In the genomic region with DNA sequence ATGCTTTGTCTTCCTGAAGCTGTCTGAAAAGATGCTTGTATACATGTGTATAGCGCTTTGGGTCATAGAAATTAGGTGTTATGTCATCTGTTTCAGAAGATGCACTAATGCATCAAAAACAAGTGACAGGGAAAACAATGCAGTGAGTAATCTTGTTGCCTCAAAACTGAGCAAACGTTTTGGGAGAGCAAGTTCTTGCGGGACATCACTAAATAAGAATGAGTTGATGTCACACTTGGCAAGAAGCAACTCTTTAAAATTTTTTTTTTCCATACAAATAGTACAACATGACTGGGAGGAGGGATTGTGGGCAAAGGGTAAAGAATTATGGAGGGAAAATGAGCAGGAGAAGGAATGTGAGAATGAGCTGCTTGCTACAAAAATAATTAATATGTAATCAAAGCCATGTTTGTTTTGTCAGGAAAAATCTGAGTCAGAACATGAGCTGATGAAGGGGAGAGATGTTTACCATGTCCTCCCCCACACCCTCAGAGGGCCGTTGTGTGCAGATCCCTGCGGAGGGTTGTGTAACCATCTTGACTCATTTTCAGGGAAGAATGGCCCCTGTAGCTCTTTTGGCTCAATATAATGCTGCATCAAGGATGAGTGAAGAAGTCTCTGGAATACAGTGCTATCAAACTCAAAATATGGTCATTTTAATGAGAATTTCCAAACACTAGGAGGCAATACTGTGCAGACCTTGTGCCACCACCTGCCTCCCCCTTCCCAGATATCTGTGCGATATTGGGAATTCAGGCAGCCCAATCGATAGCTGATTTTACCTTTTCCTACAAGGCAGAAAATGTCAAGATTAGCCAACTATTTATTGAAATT, we compare ENCODE assay signal across 1 cellular context.
TF ChIP-seq lines count a peak whose summit lies in the region.

No MANE protein-coding gene starts in this region.

TF ChIP-seq in HepG2, 621 proteins besides CTCF, POLR2A, EP300 and RAD21 (continued from another document and continues in another):
- TF ChIP-seq HOXA9 (CRISPR knock-in tag; IDR thresholded peaks at IDR 0.05; ENCODE audit: borderline replicate concordance) (no peak), RBAK (CRISPR knock-in tag; IDR thresholded peaks at IDR 0.05) (no peak), ZKSCAN5 (CRISPR knock-in tag; IDR thresholded peaks at IDR 0.05) (no peak), ATM (IDR thresholded peaks at IDR 0.05; ENCODE audit: borderline replicate concordance) (no peak), ZNF891 (CRISPR knock-in tag; IDR thresholded peaks at IDR 0.05) (no peak), SNAPC5 (CRISPR knock-in tag; IDR thresholded peaks at IDR 0.05; ENCODE audit: borderline replicate concordance) (no peak), POLR2AphosphoS2 (IDR thresholded peaks at IDR 0.05; ENCODE audit: low read depth, low read length) (no peak), SPEN (CRISPR knock-in tag; IDR thresholded peaks at IDR 0.05; ENCODE audit: low read depth) (no peak), ZNF280D (CRISPR knock-in tag; IDR thresholded peaks at IDR 0.05) (0 out of 2 replicates have a peak, but pooled peaks have one; percentile 51), FOSL2 (CRISPR knock-in tag; IDR thresholded peaks at IDR 0.05) (peak; percentile 96), ZNF550 (CRISPR knock-in tag; IDR thresholded peaks at IDR 0.05; ENCODE audit: borderline replicate concordance) (no peak), MBNL3 (CRISPR knock-in tag; conservative IDR thresholded peaks at IDR 0.05) (no peak), ZNF546 (CRISPR knock-in tag; conservative IDR thresholded peaks at IDR 0.05) (no peak), MAZ (IDR thresholded peaks at IDR 0.05; ENCODE audit: borderline replicate concordance, low read depth, low read length) (no peak), MAZ (CRISPR knock-in tag; IDR thresholded peaks at IDR 0.05; ENCODE audit: low read depth) (no peak), ZNF841 (CRISPR knock-in tag; IDR thresholded peaks at IDR 0.05; ENCODE audit: borderline replicate concordance) (no peak), ZBTB7B (CRISPR knock-in tag; IDR thresholded peaks at IDR 0.05) (0 out of 2 replicates have a peak, but pooled peaks have one; percentile 45), ZNF563 (CRISPR knock-in tag; IDR thresholded peaks at IDR 0.05) (no peak), DZIP1 (CRISPR knock-in tag; IDR thresholded peaks at IDR 0.05) (no peak), ZNF790 (CRISPR knock-in tag; IDR thresholded peaks at IDR 0.05; ENCODE audit: borderline replicate concordance) (no peak), RARG (CRISPR knock-in tag; IDR thresholded peaks at IDR 0.05; ENCODE audit: low read depth) (no peak), PAF1 (CRISPR knock-in tag; IDR thresholded peaks at IDR 0.05) (no peak), HCFC1 (IDR thresholded peaks at IDR 0.05; ENCODE audit: low read depth, low read length) (no peak), SMAD9 (CRISPR knock-in tag; IDR thresholded peaks at IDR 0.05) (no peak), ZNF264 (CRISPR knock-in tag; IDR thresholded peaks at IDR 0.05) (no peak), NKX3-1 (CRISPR knock-in tag; IDR thresholded peaks at IDR 0.05) (no peak), ZNF224 (CRISPR knock-in tag; IDR thresholded peaks at IDR 0.05) (no peak), HNRNPUL1 (IDR thresholded peaks at IDR 0.05; ENCODE audit: low read depth, low read length) (no peak), FOXK2 (IDR thresholded peaks at IDR 0.05) (no peak), ZNF230 (CRISPR knock-in tag; IDR thresholded peaks at IDR 0.05) (no peak), TGIF2 (CRISPR knock-in tag; IDR thresholded peaks at IDR 0.05) (no peak), ISL2 (CRISPR knock-in tag; IDR thresholded peaks at IDR 0.05) (peak; percentile 57), REPIN1 (CRISPR knock-in tag; IDR thresholded peaks at IDR 0.05; ENCODE audit: borderline replicate concordance, low read depth) (no peak), ZNF724P (CRISPR knock-in tag; IDR thresholded peaks at IDR 0.05; ENCODE audit: borderline replicate concordance) (no peak), ZNF260 (CRISPR knock-in tag; IDR thresholded peaks at IDR 0.05; ENCODE audit: borderline replicate concordance, low read depth) (no peak), SETDB1 (CRISPR knock-in tag; IDR thresholded peaks at IDR 0.05; ENCODE audit: borderline replicate concordance) (no peak), ZNF772 (CRISPR knock-in tag; IDR thresholded peaks at IDR 0.05) (no peak), SP1 (IDR thresholded peaks at IDR 0.05) (no peak), SP1 (CRISPR knock-in tag; IDR thresholded peaks at IDR 0.05) (no peak), HNRNPLL (IDR thresholded peaks at IDR 0.05; ENCODE audit: low read depth, low read length, poor library complexity, severe bottlenecking) (no peak), ZZZ3 (CRISPR knock-in tag; IDR thresholded peaks at IDR 0.05; ENCODE audit: borderline replicate concordance) (no peak), ZNF20 (CRISPR knock-in tag; IDR thresholded peaks at IDR 0.05) (no peak), CENPT (CRISPR knock-in tag; IDR thresholded peaks at IDR 0.05; ENCODE audit: low read depth) (no peak)
- TF ChIP-seq, protein P1, sequence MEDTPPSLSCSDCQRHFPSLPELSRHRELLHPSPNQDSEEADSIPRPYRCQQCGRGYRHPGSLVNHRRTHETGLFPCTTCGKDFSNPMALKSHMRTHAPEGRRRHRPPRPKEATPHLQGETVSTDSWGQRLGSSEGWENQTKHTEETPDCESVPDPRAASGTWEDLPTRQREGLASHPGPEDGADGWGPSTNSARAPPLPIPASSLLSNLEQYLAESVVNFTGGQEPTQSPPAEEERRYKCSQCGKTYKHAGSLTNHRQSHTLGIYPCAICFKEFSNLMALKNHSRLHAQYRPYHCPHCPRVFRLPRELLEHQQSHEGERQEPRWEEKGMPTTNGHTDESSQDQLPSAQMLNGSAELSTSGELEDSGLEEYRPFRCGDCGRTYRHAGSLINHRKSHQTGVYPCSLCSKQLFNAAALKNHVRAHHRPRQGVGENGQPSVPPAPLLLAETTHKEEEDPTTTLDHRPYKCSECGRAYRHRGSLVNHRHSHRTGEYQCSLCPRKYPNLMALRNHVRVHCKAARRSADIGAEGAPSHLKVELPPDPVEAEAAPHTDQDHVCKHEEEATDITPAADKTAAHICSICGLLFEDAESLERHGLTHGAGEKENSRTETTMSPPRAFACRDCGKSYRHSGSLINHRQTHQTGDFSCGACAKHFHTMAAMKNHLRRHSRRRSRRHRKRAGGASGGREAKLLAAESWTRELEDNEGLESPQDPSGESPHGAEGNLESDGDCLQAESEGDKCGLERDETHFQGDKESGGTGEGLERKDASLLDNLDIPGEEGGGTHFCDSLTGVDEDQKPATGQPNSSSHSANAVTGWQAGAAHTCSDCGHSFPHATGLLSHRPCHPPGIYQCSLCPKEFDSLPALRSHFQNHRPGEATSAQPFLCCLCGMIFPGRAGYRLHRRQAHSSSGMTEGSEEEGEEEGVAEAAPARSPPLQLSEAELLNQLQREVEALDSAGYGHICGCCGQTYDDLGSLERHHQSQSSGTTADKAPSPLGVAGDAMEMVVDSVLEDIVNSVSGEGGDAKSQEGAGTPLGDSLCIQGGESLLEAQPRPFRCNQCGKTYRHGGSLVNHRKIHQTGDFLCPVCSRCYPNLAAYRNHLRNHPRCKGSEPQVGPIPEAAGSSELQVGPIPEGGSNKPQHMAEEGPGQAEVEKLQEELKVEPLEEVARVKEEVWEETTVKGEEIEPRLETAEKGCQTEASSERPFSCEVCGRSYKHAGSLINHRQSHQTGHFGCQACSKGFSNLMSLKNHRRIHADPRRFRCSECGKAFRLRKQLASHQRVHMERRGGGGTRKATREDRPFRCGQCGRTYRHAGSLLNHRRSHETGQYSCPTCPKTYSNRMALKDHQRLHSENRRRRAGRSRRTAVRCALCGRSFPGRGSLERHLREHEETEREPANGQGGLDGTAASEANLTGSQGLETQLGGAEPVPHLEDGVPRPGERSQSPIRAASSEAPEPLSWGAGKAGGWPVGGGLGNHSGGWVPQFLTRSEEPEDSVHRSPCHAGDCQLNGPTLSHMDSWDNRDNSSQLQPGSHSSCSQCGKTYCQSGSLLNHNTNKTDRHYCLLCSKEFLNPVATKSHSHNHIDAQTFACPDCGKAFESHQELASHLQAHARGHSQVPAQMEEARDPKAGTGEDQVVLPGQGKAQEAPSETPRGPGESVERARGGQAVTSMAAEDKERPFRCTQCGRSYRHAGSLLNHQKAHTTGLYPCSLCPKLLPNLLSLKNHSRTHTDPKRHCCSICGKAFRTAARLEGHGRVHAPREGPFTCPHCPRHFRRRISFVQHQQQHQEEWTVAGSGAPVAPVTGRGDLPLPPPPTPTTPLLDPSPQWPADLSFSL (CRISPR knock-in tag; IDR thresholded peaks at IDR 0.05), result no peak
- TF ChIP-seq, protein P2, sequence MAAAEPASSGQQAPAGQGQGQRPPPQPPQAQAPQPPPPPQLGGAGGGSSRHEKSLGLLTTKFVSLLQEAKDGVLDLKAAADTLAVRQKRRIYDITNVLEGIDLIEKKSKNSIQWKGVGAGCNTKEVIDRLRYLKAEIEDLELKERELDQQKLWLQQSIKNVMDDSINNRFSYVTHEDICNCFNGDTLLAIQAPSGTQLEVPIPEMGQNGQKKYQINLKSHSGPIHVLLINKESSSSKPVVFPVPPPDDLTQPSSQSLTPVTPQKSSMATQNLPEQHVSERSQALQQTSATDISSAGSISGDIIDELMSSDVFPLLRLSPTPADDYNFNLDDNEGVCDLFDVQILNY (CRISPR knock-in tag; conservative IDR thresholded peaks at IDR 0.05), result no peak
- TF ChIP-seq, protein P3, sequence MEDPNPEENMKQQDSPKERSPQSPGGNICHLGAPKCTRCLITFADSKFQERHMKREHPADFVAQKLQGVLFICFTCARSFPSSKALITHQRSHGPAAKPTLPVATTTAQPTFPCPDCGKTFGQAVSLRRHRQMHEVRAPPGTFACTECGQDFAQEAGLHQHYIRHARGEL (CRISPR knock-in tag; IDR thresholded peaks at IDR 0.05), result no peak
- TF ChIP-seq, protein P4, sequence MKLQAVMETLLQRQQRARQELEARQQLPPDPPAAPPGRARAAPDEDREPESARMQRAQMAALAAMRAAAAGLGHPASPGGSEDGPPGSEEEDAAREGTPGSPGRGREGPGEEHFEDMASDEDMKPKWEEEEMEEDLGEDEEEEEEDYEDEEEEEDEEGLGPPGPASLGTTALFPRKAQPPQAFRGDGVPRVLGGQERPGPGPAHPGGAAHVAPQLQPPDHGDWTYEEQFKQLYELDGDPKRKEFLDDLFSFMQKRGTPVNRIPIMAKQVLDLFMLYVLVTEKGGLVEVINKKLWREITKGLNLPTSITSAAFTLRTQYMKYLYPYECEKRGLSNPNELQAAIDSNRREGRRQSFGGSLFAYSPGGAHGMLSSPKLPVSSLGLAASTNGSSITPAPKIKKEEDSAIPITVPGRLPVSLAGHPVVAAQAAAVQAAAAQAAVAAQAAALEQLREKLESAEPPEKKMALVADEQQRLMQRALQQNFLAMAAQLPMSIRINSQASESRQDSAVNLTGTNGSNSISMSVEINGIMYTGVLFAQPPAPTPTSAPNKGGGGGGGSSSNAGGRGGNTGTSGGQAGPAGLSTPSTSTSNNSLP (IDR thresholded peaks at IDR 0.05; ENCODE audit: low read depth, low read length), result peak; percentile 62
- TF ChIP-seq, protein P5, sequence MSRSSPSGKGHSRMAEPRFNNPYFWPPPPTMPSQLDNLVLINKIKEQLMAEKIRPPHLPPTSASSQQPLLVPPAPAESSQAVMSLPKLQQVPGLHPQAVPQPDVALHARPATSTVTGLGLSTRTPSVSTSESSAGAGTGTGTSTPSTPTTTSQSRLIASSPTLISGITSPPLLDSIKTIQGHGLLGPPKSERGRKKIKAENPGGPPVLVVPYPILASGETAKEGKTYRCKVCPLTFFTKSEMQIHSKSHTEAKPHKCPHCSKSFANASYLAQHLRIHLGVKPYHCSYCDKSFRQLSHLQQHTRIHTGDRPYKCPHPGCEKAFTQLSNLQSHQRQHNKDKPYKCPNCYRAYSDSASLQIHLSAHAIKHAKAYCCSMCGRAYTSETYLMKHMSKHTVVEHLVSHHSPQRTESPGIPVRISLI (CRISPR knock-in tag; IDR thresholded peaks at IDR 0.05; ENCODE audit: borderline replicate concordance), result no peak
- TF ChIP-seq, protein P6, sequence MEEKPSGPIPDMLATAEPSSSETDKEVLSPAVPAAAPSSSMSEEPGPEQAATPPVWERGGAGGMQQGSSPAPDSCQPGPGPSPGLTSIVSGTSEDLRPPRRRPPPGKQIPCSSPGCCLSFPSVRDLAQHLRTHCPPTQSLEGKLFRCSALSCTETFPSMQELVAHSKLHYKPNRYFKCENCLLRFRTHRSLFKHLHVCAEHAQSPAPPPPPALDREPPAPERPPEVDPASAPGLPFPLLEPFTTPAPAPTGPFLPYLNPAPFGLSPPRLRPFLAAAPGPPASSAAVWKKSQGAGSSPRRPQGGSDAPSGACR (CRISPR knock-in tag; IDR thresholded peaks at IDR 0.05), result no peak
